Comparison of ENCODE assay signal across 18 cellular contexts in genomic region chr4:23978031-23978430, GRCh38.
"Had no signal": no experiment of that assay in that cellular context is flagged by ENCODE, and none has a peak within 500 bp of the region (broad histone marks: within the 10 kb centered on the region; RNA-seq: fewer than 3 reads in every experiment).

No MANE protein-coding gene starts in this region.

- H3K4me1 ChIP-seq: esophagus squamous epithelium, heart left ventricle, parathyroid adenoma, prostate gland, right lobe of liver, tibial artery, upper lobe of left lung, uterus had no signal

- DNase-seq: dermis blood vessel endothelial cell; esophagus squamous epithelium; heart left ventricle; hippocampal formation; left colon; left ventricle myocardium superior; mesenchymal stem cell; midbrain; retina; right lobe of liver; stimulated activated CD4-positive, alpha-beta T cell treated with anti-CD3 and anti-CD28 coated beads, Interleukin-1b, Interleukin-23, amount 100 ng/mL, for 48 hours; stimulated activated CD4-positive, alpha-beta T cell treated with anti-CD3 and anti-CD28 coated beads, Interleukin-4, amount 100 ng/mL, for 24 hours; tibial artery; upper lobe of left lung; uterus had no signal

- H3K36me3 ChIP-seq: esophagus squamous epithelium, heart left ventricle, prostate gland, right lobe of liver, tibial artery, upper lobe of left lung, uterus had no signal

- H3K79me2 ChIP-seq: parathyroid adenoma had no signal

- H3K9ac ChIP-seq: parathyroid adenoma had no signal

- H3K4me3 ChIP-seq: esophagus squamous epithelium, heart left ventricle, lung, prostate gland, right lobe of liver, tibial artery, upper lobe of left lung, uterus had no signal

- H3K27ac ChIP-seq: esophagus squamous epithelium, heart left ventricle, parathyroid adenoma, prostate gland, right lobe of liver, tibial artery, upper lobe of left lung, uterus had no signal

- H3K27me3 ChIP-seq: esophagus squamous epithelium, heart left ventricle, right lobe of liver, tibial artery, upper lobe of left lung, uterus had no signal

- H3K9me3 ChIP-seq: esophagus squamous epithelium, heart left ventricle, prostate gland, right lobe of liver, tibial artery, upper lobe of left lung, uterus had no signal

- H2AFZ ChIP-seq: parathyroid adenoma had no signal
